ENCODE assay signal across 11 cellular contexts in the genomic region with DNA sequence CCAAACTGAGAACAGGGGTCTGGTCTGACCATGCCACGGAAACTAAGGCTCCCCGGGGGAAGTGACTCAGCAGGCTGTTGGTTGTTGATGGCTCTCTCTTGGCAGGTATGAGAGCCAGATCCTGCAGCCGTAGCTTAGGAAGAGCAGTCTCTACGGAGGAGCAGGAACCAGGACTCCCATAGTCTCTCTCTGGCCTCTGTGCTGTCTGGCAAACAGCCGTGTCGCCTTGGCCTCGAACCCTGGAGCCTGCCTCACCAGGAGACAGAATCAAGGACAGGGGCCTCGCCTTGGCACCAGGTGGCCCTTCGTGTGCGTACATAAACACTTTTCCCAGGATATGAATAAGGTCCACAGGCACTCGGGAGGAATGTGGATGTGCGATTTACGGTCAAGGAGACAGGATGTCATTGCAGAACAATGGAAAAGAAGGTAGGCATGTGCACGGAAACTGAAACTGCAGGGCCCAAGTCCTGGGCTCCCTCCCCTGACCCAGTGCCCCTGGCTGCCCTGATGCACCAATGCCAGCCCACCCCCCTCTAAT. TPM values are rescaled to one million over a fixed set of nuclear protein-coding genes. Genes with fewer than 3 reads are reported as not detected.
A peak's percentile ranks its signal among the peaks of the same experiment; 100 is the strongest.
DNase-seq lines count a peak whose midpoint lies in the region; ATAC-seq and TF ChIP-seq lines count a peak whose summit lies in the region.
"Had no signal": no experiment of that assay in that cellular context is flagged by ENCODE, and none has a peak within 500 bp of the region (broad histone marks: within the 10 kb centered on the region; RNA-seq: fewer than 3 reads in every experiment).

No MANE protein-coding gene starts in this region.

- no peak overlapping the region for H3K4me3 Mint-ChIP-seq in type B pancreatic cell
- H3K4me3 Mint-ChIP-seq: activated naive CD8-positive, alpha-beta T cell treated with anti-CD3 and anti-CD28 coated beads, Interleukin-2, amount 50 U/mL, for 24 hours had no signal

- no peaks in the 10 kb centered on the region for H4K20me1 ChIP-seq in osteoblast (ENCODE audit: insufficient read depth, low read length)

- TF ChIP-seq CTCF in osteoblast (IDR thresholded peaks at IDR 0.05; ENCODE audit: extremely low read depth, low read depth, low read length) (no peak), type B pancreatic cell (conservative IDR thresholded peaks at IDR 0.05) (no peak)

- H3K27ac Mint-ChIP-seq in type B pancreatic cell: no peak overlapping the region
- H3K27ac Mint-ChIP-seq: activated naive CD8-positive, alpha-beta T cell treated with anti-CD3 and anti-CD28 coated beads, Interleukin-2, amount 50 U/mL, for 24 hours had no signal

- intact Hi-C loops in left cardiac atrium (cut with DNase I): no loop called here

- H3K4me1 Mint-ChIP-seq in type B pancreatic cell (ENCODE audit: unreplicated experiment): no peaks in the 10 kb centered on the region

- no peak overlapping the region for H3K27ac ChIP-seq in osteoblast (ENCODE audit: low read depth, low read length)
- H3K27ac ChIP-seq: RWPE1 had no signal

- ATAC-seq in left cardiac atrium (peak; percentile 28 to 48), HG02970 (IDR thresholded peaks at IDR 0.05; ENCODE audit: low FRiP score, unreplicated experiment) (no peak)
- ATAC-seq: activated naive CD8-positive, alpha-beta T cell treated with anti-CD3 and anti-CD28 coated beads, Interleukin-2, amount 50 U/mL, for 24 hours had no signal

- no peaks in the 10 kb centered on the region for H3K9me3 ChIP-seq in osteoblast (ENCODE audit: low read depth, low read length)

- H3K27me3 ChIP-seq in osteoblast (ENCODE audit: insufficient read depth, low read length): no peaks in the 10 kb centered on the region

- H3K9me3 Mint-ChIP-seq in type B pancreatic cell: no peaks in the 10 kb centered on the region
- H3K9me3 Mint-ChIP-seq: activated naive CD8-positive, alpha-beta T cell treated with anti-CD3 and anti-CD28 coated beads, Interleukin-2, amount 50 U/mL, for 24 hours had no signal

- DNase-seq in ELF-1 (ENCODE audit: low read depth, low spot score) (peak; percentile 43), amniotic epithelial cell (ENCODE audit: low read depth) (peak; percentile 71), left cardiac atrium (peak; percentile 64), osteoblast (ENCODE audit: insufficient read length, low spot score, missing footprints) (no peak), HCEC 1CT (no peak), type B pancreatic cell (ENCODE audit: extremely low spot score, unreplicated experiment) (no peak), hypothalamus (lab: John Stamatoyannopoulos, UW) (no peak)
- DNase-seq: activated CD8-positive, alpha-beta memory T cell treated with anti-CD3 and anti-CD28 coated beads, Interleukin-2, amount 50 U/mL, for 4 hours; activated naive CD8-positive, alpha-beta T cell treated with anti-CD3 and anti-CD28 coated beads, Interleukin-2, amount 50 U/mL, for 24 hours had no signal

- no peak overlapping the region for H3K4me2 ChIP-seq in osteoblast (ENCODE audit: insufficient read depth, low read length)

- peaks cover 16% of the 10 kb centered on the region for H3K27me3 Mint-ChIP-seq in type B pancreatic cell

- H3K4me1 ChIP-seq in osteoblast (ENCODE audit: insufficient read depth, low read length): peaks cover 5% of the 10 kb centered on the region

- H3K4me3 ChIP-seq in osteoblast (ENCODE audit: insufficient read depth, low read length): no peak overlapping the region

- H3K36me3 ChIP-seq in osteoblast (ENCODE audit: insufficient read depth, low read length): no peaks in the 10 kb centered on the region

- H3K79me2 ChIP-seq in osteoblast (ENCODE audit: insufficient read depth, low read length): no peaks in the 10 kb centered on the region

- H3K36me3 Mint-ChIP-seq in type B pancreatic cell: no peaks in the 10 kb centered on the region

- H2AFZ ChIP-seq in osteoblast (ENCODE audit: low read length): peak overlapping the region; percentile 37

RNA-seq across cellular contexts. Expression of a gene that starts 7.9 kb away (rescaled TPM):
- total RNA-seq in left cardiac atrium (100 to 1,000 TPM; 241 to 483 TPM), osteoblast (0.29 and 0.72 TPM in 2 replicates), type B pancreatic cell (ENCODE audit: low replicate concordance) (0.70 and 1.3 TPM in 2 replicates)

Comparison
In these comparisons a context has a peak if more than half of its experiments do, and no peak if none do; other contexts are left out.
1. DNase-seq: peak in ELF-1 (single experiment), amniotic epithelial cell (single experiment) and left cardiac atrium (single experiment); none in osteoblast (single experiment), HCEC 1CT (single experiment), type B pancreatic cell (single experiment) and hypothalamus (0 of 51).
2. RNA of a gene that starts 7.9 kb away (total RNA-seq): 241 to 483 TPM in left cardiac atrium; 0.29 to 0.72 TPM in osteoblast and 0.70 to 1.3 TPM in type B pancreatic cell; every median in the first group is over 100 times any median in the second.